ENCODE assay signal across 11 cellular contexts in the genomic region with DNA sequence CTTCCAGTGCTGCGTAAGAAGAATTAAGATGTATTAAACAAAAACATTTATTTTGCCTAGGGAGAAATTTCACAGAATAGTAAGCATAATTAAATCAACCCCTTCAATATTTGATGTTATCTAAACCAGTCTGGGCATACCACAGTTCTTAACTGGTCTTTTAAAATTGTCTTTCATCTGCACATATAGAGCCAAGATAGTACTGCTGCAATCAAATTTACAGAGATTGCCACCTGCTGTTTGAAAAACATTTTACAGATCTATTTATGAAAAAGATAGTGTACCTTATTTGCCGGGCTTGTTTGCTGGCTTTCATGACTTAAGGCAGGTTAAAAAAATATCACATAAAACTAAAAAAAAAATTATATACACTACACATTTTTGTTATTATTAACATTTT.
A peak's percentile ranks its signal among the peaks of the same experiment; 100 is the strongest.
DNase-seq lines count a peak whose midpoint lies in the region; ATAC-seq and TF ChIP-seq lines count a peak whose summit lies in the region.
"Had no signal": no experiment of that assay in that cellular context is flagged by ENCODE, and none has a peak within 500 bp of the region (broad histone marks: within the 10 kb centered on the region; RNA-seq: fewer than 3 reads in every experiment).

No MANE protein-coding gene starts in this region.

- H3K4me3 Mint-ChIP-seq in naive thymus-derived CD8-positive, alpha-beta T cell = no peak overlapping the region
- H3K4me3 Mint-ChIP-seq in activated T-helper 17 cell treated with anti-CD3 and anti-CD28 coated beads, Interleukin-2, amount 50 U/mL, for 72 hours = no peak overlapping the region
- H3K4me3 Mint-ChIP-seq in CD8-positive, alpha-beta memory T cell = no peak overlapping the region

- H3K27me3 ChIP-seq in Panc1 (ENCODE audit: control insufficient read depth, insufficient read depth, low read length) = no peaks in the 10 kb centered on the region
- no peaks in the 10 kb centered on the region for H3K27me3 ChIP-seq in CD8-positive, alpha-beta memory T cell (ENCODE audit: insufficient read depth, low read length, poor library complexity, severe bottlenecking)
- H3K27me3 ChIP-seq: SJSA1, uterus had no signal

- H3K36me3 Mint-ChIP-seq in naive thymus-derived CD8-positive, alpha-beta T cell = no peaks in the 10 kb centered on the region
- H3K36me3 Mint-ChIP-seq in activated T-helper 17 cell treated with anti-CD3 and anti-CD28 coated beads, Interleukin-2, amount 50 U/mL, for 72 hours (ENCODE audit: low read depth) = no peaks in the 10 kb centered on the region
- H3K36me3 Mint-ChIP-seq in CD8-positive, alpha-beta memory T cell = no peaks in the 10 kb centered on the region

- no peaks in the 10 kb centered on the region for H3K36me3 ChIP-seq in Panc1 (ENCODE audit: control insufficient read depth, insufficient read depth, low read length)
- no peaks in the 10 kb centered on the region for H3K36me3 ChIP-seq in CD8-positive, alpha-beta memory T cell (ENCODE audit: insufficient read depth, low read length)
- H3K36me3 ChIP-seq: SJSA1, uterus had no signal

- H3K4me1 ChIP-seq in Panc1 (ENCODE audit: control insufficient read depth, insufficient read depth, low read length) = no peaks in the 10 kb centered on the region
- no peaks in the 10 kb centered on the region for H3K4me1 ChIP-seq in CD8-positive, alpha-beta memory T cell (ENCODE audit: insufficient read depth, low read length)
- H3K4me1 ChIP-seq: SJSA1, uterus had no signal

- no peak overlapping the region for H3K27ac ChIP-seq in Panc1 (ENCODE audit: low read length)
- no peak overlapping the region for H3K27ac ChIP-seq in CD8-positive, alpha-beta memory T cell (ENCODE audit: low read depth, low read length)
- H3K27ac ChIP-seq: SJSA1, uterus had no signal

- in situ Hi-C loops in Panc1 (cut with HindIII; ENCODE audit: low pct_unique_long_range_greater_than_20kb, low sequenced_read_pairs) = no loop called here

- peaks cover 0 to 2% (median 0%) of the 10 kb centered on the region in 9 donors for H3K9me3 Mint-ChIP-seq in naive thymus-derived CD8-positive, alpha-beta T cell
- H3K9me3 Mint-ChIP-seq in activated T-helper 17 cell treated with anti-CD3 and anti-CD28 coated beads, Interleukin-2, amount 50 U/mL, for 72 hours = no peaks in the 10 kb centered on the region
- H3K9me3 Mint-ChIP-seq in CD8-positive, alpha-beta memory T cell = peaks cover 0 to 6% (median 2%) of the 10 kb centered on the region in 5 donors

- ATAC-seq in GM18909 (IDR thresholded peaks at IDR 0.05; ENCODE audit: poor library complexity, unreplicated experiment) = peak; percentile 51
- ATAC-seq in Panc1 = no peak
- ATAC-seq in naive thymus-derived CD8-positive, alpha-beta T cell = no peak
- ATAC-seq in activated T-helper 17 cell treated with anti-CD3 and anti-CD28 coated beads, Interleukin-2, amount 50 U/mL, for 72 hours (replicated peaks) = no peak

- TF ChIP-seq CTCF in Panc1 (IDR thresholded peaks at IDR 0.05) = peak; percentile 39; the same call in 1 of the 2 replicates

- POLR2A ChIA-PET in Panc1 (lab: Charles Lee) = no interaction called here
- POLR2A ChIA-PET in naive thymus-derived CD8-positive, alpha-beta T cell (lab: Charles Lee) = no interaction called here
- POLR2A ChIA-PET in CD8-positive, alpha-beta memory T cell (lab: Charles Lee) = no interaction called here

- peaks cover 0 to 6% (median 0%) of the 10 kb centered on the region in 5 donors for H3K27me3 Mint-ChIP-seq in naive thymus-derived CD8-positive, alpha-beta T cell
- H3K27me3 Mint-ChIP-seq in activated T-helper 17 cell treated with anti-CD3 and anti-CD28 coated beads, Interleukin-2, amount 50 U/mL, for 72 hours = no peaks in the 10 kb centered on the region
- peaks cover 0 to 2% of the 10 kb centered on the region in 2 donors for H3K27me3 Mint-ChIP-seq in CD8-positive, alpha-beta memory T cell

- CTCF ChIA-PET in Panc1 (lab: Charles Lee) = interaction anchor here (0.9 kb wide), 1 partner anchor 10 kb away, joined by 3 read pairs; no protein-coding TSS in a partner anchor
- CTCF ChIA-PET in CD8-positive, alpha-beta memory T cell (lab: Charles Lee) = no interaction called here

- no peaks in the 10 kb centered on the region for H3K9me3 ChIP-seq in Panc1 (ENCODE audit: control insufficient read depth, insufficient read depth, low read depth, low read length)
- no peaks in the 10 kb centered on the region for H3K9me3 ChIP-seq in CD8-positive, alpha-beta memory T cell (ENCODE audit: low read length)
- H3K9me3 ChIP-seq: SJSA1, uterus had no signal

- intact Hi-C loops in Panc1 (cut with micrococcal nuclease; ENCODE audit: unreplicated experiment) = loop anchor here (5.0 kb wide), 1 partner anchor 321 kb away; the partner anchor contains the start of gene ADGRB3

- H3K4me1 Mint-ChIP-seq in naive thymus-derived CD8-positive, alpha-beta T cell = no peaks in the 10 kb centered on the region
- H3K4me1 Mint-ChIP-seq in activated T-helper 17 cell treated with anti-CD3 and anti-CD28 coated beads, Interleukin-2, amount 50 U/mL, for 72 hours = no peaks in the 10 kb centered on the region
- H3K4me1 Mint-ChIP-seq in CD8-positive, alpha-beta memory T cell = no peaks in the 10 kb centered on the region

- H3K4me3 ChIP-seq in Panc1 (ENCODE audit: low read depth in 2 of 2, low read length in 2 of 2) = no peak overlapping the region
- H3K4me3 ChIP-seq in CD8-positive, alpha-beta memory T cell (ENCODE audit: low read length) = no peak overlapping the region
- H3K4me3 ChIP-seq: SJSA1, uterus had no signal

- no TSS peak for BruUV-seq in Panc1 (replicated peaks; lab: Mats Ljungman, UMichigan)

- DNase-seq in AML-193 (lab: John Stamatoyannopoulos, UW) = peak; percentile 32 to 36
- DNase-seq in Panc1 (ENCODE audit: low read depth, low spot score) = no peak
- peak; percentile 19 for DNase-seq in foreskin melanocyte
- no peak for DNase-seq in naive thymus-derived CD8-positive, alpha-beta T cell
- no peak for DNase-seq in CD8-positive, alpha-beta memory T cell
- DNase-seq in dermis blood vessel endothelial cell = no peak
- DNase-seq: midbrain, uterus had no signal

- no peak overlapping the region for H3K27ac Mint-ChIP-seq in naive thymus-derived CD8-positive, alpha-beta T cell
- H3K27ac Mint-ChIP-seq in activated T-helper 17 cell treated with anti-CD3 and anti-CD28 coated beads, Interleukin-2, amount 50 U/mL, for 72 hours = no peak overlapping the region
- H3K27ac Mint-ChIP-seq in CD8-positive, alpha-beta memory T cell = no peak overlapping the region

Comparison
In these comparisons a context has a peak if more than half of its experiments do, and no peak if none do; other contexts are left out.
1. DNase-seq: peak in AML-193 (2 of 2) and foreskin melanocyte (single experiment); none in Panc1 (single experiment), naive thymus-derived CD8-positive, alpha-beta T cell (0 of 10), CD8-positive, alpha-beta memory T cell (0 of 5) and dermis blood vessel endothelial cell (single experiment).